ENCODE assay signal across 28 cellular contexts in the genomic region with DNA sequence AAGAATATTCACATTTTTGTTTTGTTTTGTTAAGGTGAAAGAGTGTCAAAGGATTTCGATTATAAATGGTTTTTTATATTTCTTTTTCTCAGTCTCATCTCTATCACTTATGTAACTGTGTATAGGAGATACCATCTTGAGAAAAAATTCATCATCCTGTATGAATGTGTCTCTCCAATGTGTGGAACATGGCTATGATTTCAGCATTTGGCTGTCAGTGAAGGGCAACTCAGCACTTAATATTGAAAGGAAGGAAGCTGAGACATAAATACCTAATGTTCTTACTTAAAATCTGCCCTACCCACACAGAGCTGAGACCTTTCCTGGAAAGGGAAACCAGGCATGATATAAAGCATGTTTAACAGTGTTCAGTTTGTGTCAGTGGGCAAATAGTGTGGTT.
"Had no signal": no experiment of that assay in that cellular context is flagged by ENCODE, and none has a peak within 500 bp of the region (broad histone marks: within the 10 kb centered on the region; RNA-seq: fewer than 3 reads in every experiment).

No MANE protein-coding gene starts in this region.

- H3K27me3 ChIP-seq: hepatocyte, pancreas, spleen, stomach, testis, thyroid gland, transverse colon, upper lobe of left lung, vagina had no signal

- H3K27ac Mint-ChIP-seq: memory B cell; naive thymus-derived CD8-positive, alpha-beta T cell; nephron; stimulated activated memory B cell treated with anti-CD40 and anti-IgM and Interleukin-4, amounts not matched to agents 10 μg/mL and 1 μg/mL and 100 μg/mL, for 72 hours had no signal

- H3K27ac ChIP-seq: hepatocyte, left ventricle myocardium inferior, pancreas, prostate gland, skin epidermis, stomach, testis, thyroid gland, transverse colon, upper lobe of left lung, vagina had no signal

- H3K4me3 ChIP-seq: hepatocyte, left ventricle myocardium inferior, lung, pancreas, prostate gland, skin epidermis, spleen, stomach, testis, thyroid gland, transverse colon, upper lobe of left lung, vagina had no signal

- H3K4me1 ChIP-seq: left ventricle myocardium inferior, pancreas, prostate gland, spleen, stomach, testis, thyroid gland, transverse colon, upper lobe of left lung, vagina had no signal

- H3K27me3 Mint-ChIP-seq: memory B cell; stimulated activated memory B cell treated with anti-CD40 and anti-IgM and Interleukin-4, amounts not matched to agents 10 μg/mL and 1 μg/mL and 100 μg/mL, for 72 hours had no signal

- H3K36me3 ChIP-seq: left ventricle myocardium inferior, pancreas, prostate gland, spleen, stomach, thyroid gland, transverse colon, upper lobe of left lung, vagina had no signal

- H3K79me2 ChIP-seq: hepatocyte had no signal

- H3K4me3 Mint-ChIP-seq: memory B cell; naive thymus-derived CD8-positive, alpha-beta T cell; nephron; neural crest cell; stimulated activated memory B cell treated with anti-CD40 and anti-IgM and Interleukin-4, amounts not matched to agents 10 μg/mL and 1 μg/mL and 100 μg/mL, for 72 hours had no signal

- H2AFZ ChIP-seq: hepatocyte had no signal

- H3K4me1 Mint-ChIP-seq: memory B cell; naive thymus-derived CD8-positive, alpha-beta T cell; nephron; neural crest cell; stimulated activated memory B cell treated with anti-CD40 and anti-IgM and Interleukin-4, amounts not matched to agents 10 μg/mL and 1 μg/mL and 100 μg/mL, for 72 hours had no signal

- H3K9me3 ChIP-seq: left ventricle myocardium inferior, pancreas, prostate gland, spleen, stomach, testis, thyroid gland, transverse colon, upper lobe of left lung, vagina had no signal

- DNase-seq: left ventricle myocardium inferior; naive thymus-derived CD8-positive, alpha-beta T cell; nucleus accumbens; pancreas; posterior cingulate gyrus; retina; right cardiac atrium; spleen; stimulated activated CD4-positive, alpha-beta T cell treated with anti-CD3 and anti-CD28 coated beads, Interleukin-2, amount 100 ng/mL, for 48 hours; stimulated activated CD4-positive, alpha-beta T cell treated with anti-CD3 and anti-CD28 coated beads, Interleukin-4, amount 100 ng/mL, for 4 hours; stimulated activated CD8-positive, alpha-beta memory T cell treated with anti-CD3 and anti-CD28 coated beads, Interleukin-4, amount 100 ng/mL, for 48 hours; stimulated activated naive CD8-positive, alpha-beta T cell treated with anti-CD3 and anti-CD28 coated beads, Interleukin-15, Interleukin-2, amounts not matched to agents 100 U/mL and 50 U/mL, for 24 hours; stomach; testis; thyroid gland; transverse colon; upper lobe of left lung had no signal

- FAIRE-seq: islet of Langerhans, pancreas had no signal

- H3K4me2 ChIP-seq: hepatocyte had no signal

- ATAC-seq: naive thymus-derived CD8-positive, alpha-beta T cell; pancreas; right cardiac atrium; sciatic nerve; stimulated activated memory B cell treated with anti-CD40 and anti-IgM and Interleukin-4, amounts not matched to agents 10 μg/mL and 1 μg/mL and 100 μg/mL, for 72 hours; stimulated activated naive CD8-positive, alpha-beta T cell treated with anti-CD3 and anti-CD28 coated beads, Interleukin-15, Interleukin-2, amounts not matched to agents 100 U/mL and 50 U/mL, for 24 hours had no signal

- H3K36me3 Mint-ChIP-seq: memory B cell; naive thymus-derived CD8-positive, alpha-beta T cell; stimulated activated memory B cell treated with anti-CD40 and anti-IgM and Interleukin-4, amounts not matched to agents 10 μg/mL and 1 μg/mL and 100 μg/mL, for 72 hours had no signal

- H3K9me3 Mint-ChIP-seq: memory B cell; nephron; stimulated activated memory B cell treated with anti-CD40 and anti-IgM and Interleukin-4, amounts not matched to agents 10 μg/mL and 1 μg/mL and 100 μg/mL, for 72 hours had no signal
